ENCODE assay signal across 24 cellular contexts in the genomic region with DNA sequence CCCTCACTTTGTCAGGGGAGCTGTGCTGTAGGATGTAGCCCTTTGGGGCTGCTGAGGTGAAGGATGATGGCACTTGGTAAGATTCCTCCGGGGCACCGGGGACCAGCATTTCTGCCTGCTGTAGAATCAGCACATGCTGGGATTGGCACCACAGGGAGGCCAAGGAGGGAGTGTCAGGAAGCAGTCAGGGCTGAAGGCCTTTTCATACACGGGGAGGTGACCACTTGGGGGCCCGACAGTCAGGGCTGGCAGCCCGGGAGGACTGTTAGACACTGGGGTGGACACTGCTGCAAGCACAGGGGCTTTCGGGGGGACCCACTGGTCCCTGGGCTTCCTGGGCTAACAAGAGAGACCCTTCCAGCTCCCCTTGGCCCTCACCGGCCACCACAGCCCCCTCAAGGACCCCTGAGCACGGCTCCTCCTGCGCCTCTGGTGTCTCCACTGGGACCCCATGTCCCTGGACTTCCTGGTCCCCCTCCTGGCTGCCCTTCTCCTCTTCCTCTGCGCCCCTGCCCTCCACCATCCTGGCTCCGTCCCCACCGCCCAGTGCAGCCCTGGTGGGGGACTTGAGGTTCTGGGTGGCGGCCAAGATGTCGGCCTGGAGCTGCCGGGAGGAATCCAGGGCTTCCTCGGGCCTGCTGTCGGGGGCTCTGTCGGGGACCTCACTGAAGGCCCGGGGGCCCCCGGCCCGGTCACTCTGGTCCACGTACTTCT. TPM values are rescaled to one million over a fixed set of nuclear protein-coding genes. Genes with fewer than 3 reads are reported as not detected.
A peak's percentile ranks its signal among the peaks of the same experiment; 100 is the strongest.
DNase-seq lines count a peak whose midpoint lies in the region; ATAC-seq and TF ChIP-seq lines count a peak whose summit lies in the region.
"Had no signal": no experiment of that assay in that cellular context is flagged by ENCODE, and none has a peak within 500 bp of the region (broad histone marks: within the 10 kb centered on the region; RNA-seq: fewer than 3 reads in every experiment).

No MANE protein-coding gene starts in this region.

- no peaks in the 10 kb centered on the region for H3K36me3 Mint-ChIP-seq in nephron progenitor cell (ENCODE audit: low read depth)
- no peaks in the 10 kb centered on the region for H3K36me3 Mint-ChIP-seq in naive thymus-derived CD4-positive, alpha-beta T cell

- H2AK9ac ChIP-seq in IMR-90 (replicated peaks; ENCODE audit: low read depth, low read length, poor library complexity): no peak overlapping the region

- peak overlapping the region; percentile 17; the same call in 1 of the 2 replicates for H3K4ac ChIP-seq in IMR-90 (ENCODE audit: low read depth, low read length)

- H3K27me3 ChIP-seq in IMR-90 (ENCODE audit: control insufficient read depth, insufficient read depth, low read length) (peaks cover 5% of the 10 kb centered on the region), adipocyte (replicated peaks; ENCODE audit: control insufficient read depth, insufficient read depth, low read length) (no peaks in the 10 kb centered on the region), spleen (replicated peaks in 1 of 7) (no peaks in the 10 kb centered on the region)
- H3K27me3 ChIP-seq in naive thymus-derived CD4-positive, alpha-beta T cell (ENCODE audit: control insufficient read depth in 2 of 2, insufficient read depth in 2 of 2, low read length in 2 of 2): no peaks in the 10 kb centered on the region
- H3K27me3 ChIP-seq: BLaER1 treated with 17β-estradiol and CSF1 and Interleukin-3, amounts not matched to agents 10 nM and 100 nM; MG63 had no signal

- TF ChIP-seq POLR2A in IMR-90 (IDR thresholded peaks at IDR 0.05; ENCODE audit: low read depth, low read length) (no peak), spleen (IDR thresholded peaks at IDR 0.05) (no peak)

- no peaks in the 10 kb centered on the region for H3K27me3 Mint-ChIP-seq in nephron progenitor cell (ENCODE audit: low read depth, poor library complexity)
- H3K27me3 Mint-ChIP-seq in naive thymus-derived CD4-positive, alpha-beta T cell: no peaks in the 10 kb centered on the region
- H3K27me3 Mint-ChIP-seq: CD4-positive, alpha-beta T cell had no signal

- H3K9me3 ChIP-seq in IMR-90 (ENCODE audit: control insufficient read depth, insufficient read depth, low read length) (no peaks in the 10 kb centered on the region), adipocyte (ENCODE audit: control insufficient read depth, low read length) (no peaks in the 10 kb centered on the region), spleen (no peaks in the 10 kb centered on the region)
- H3K9me3 ChIP-seq in naive thymus-derived CD4-positive, alpha-beta T cell (ENCODE audit: control insufficient read depth in 2 of 3, low read length in 3 of 3): no peaks in the 10 kb centered on the region
- H3K9me3 ChIP-seq: A549; BLaER1 treated with 17β-estradiol and CSF1 and Interleukin-3, amounts not matched to agents 10 nM and 100 nM; MG63 had no signal

- 76% methylated on average over 10 of the region's 22 CpGs; no CpG with 5 or more reads in 1 of the 2 experiments for WGBS in IMR-90 (ENCODE audit: extremely low coverage in 2 of 2, insufficient read length in 1 of 2), 2 experiments
- WGBS in spleen, 5 donors: 85 to 92% (median 87%) methylated on average over 20 to 22 of the region's 22 CpGs

- dilution Hi-C loops in IMR-90 (cut with HindIII; ENCODE audit: low sequenced_read_pairs, unreplicated experiment): no loop called here

- H3K4me1 ChIP-seq in IMR-90 (ENCODE audit: control insufficient read depth, insufficient read depth, low read length) (peaks cover 8% of the 10 kb centered on the region; the same call in 1 of the 2 replicates), adipocyte (ENCODE audit: control insufficient read depth, insufficient read depth, low read length) (peaks cover 49% of the 10 kb centered on the region), spleen (peaks cover 0 to under 1% (median 0%) of the 10 kb centered on the region in 6 donors)
- no peaks in the 10 kb centered on the region for H3K4me1 ChIP-seq in naive thymus-derived CD4-positive, alpha-beta T cell (ENCODE audit: control insufficient read depth in 2 of 2, insufficient read depth in 2 of 2, low read length in 2 of 2)
- H3K4me1 ChIP-seq: A549 had no signal

- CTCF ChIA-PET in IMR-90 (lab: Yijun Ruan, JAX): no interaction called here
- CTCF ChIA-PET in naive thymus-derived CD4-positive, alpha-beta T cell (lab: Charles Lee): no interaction called here

- H3K36me3 ChIP-seq in IMR-90 (ENCODE audit: control insufficient read depth, insufficient read depth, low read length): peaks cover 2% of the 10 kb centered on the region; the same call in 1 of the 2 replicates
- peaks cover 36% of the 10 kb centered on the region for H3K36me3 ChIP-seq in adipocyte (ENCODE audit: control insufficient read depth, insufficient read depth, low read length, severe bottlenecking)
- H3K36me3 ChIP-seq in spleen: peaks cover 0 to 6% (median 0%) of the 10 kb centered on the region in 6 donors
- no peaks in the 10 kb centered on the region for H3K36me3 ChIP-seq in naive thymus-derived CD4-positive, alpha-beta T cell (ENCODE audit: control insufficient read depth in 2 of 3, insufficient read depth in 3 of 3, low read length in 3 of 3)
- H3K36me3 ChIP-seq: BLaER1 treated with 17β-estradiol and CSF1 and Interleukin-3, amounts not matched to agents 10 nM and 100 nM had no signal

- no peak overlapping the region for H2AK5ac ChIP-seq in IMR-90 (ENCODE audit: low read depth, low read length)

- H3K9ac ChIP-seq in IMR-90 (ENCODE audit: low read depth, low read length): no peak overlapping the region
- H3K9ac ChIP-seq in adipocyte (ENCODE audit: low read length): peak overlapping the region; percentile 75
- H3K9ac ChIP-seq: BLaER1 treated with 17β-estradiol and CSF1 and Interleukin-3, amounts not matched to agents 10 nM and 100 nM; GM23248 had no signal

- H4K20me1 ChIP-seq in IMR-90 (ENCODE audit: insufficient read depth, low read length): no peaks in the 10 kb centered on the region
- H4K20me1 ChIP-seq: BLaER1 treated with 17β-estradiol and CSF1 and Interleukin-3, amounts not matched to agents 10 nM and 100 nM had no signal

- H2BK15ac ChIP-seq in IMR-90 (ENCODE audit: low read depth, low read length): no peak overlapping the region

- peaks cover 7% of the 10 kb centered on the region; the same call in 1 of the 2 replicates for H3K9me1 ChIP-seq in IMR-90 (ENCODE audit: insufficient read depth, low read length)

- peaks cover 34% of the 10 kb centered on the region for H3K4me1 Mint-ChIP-seq in nephron progenitor cell
- peaks cover 0 to 1% (median 0%) of the 10 kb centered on the region in 7 donors for H3K4me1 Mint-ChIP-seq in naive thymus-derived CD4-positive, alpha-beta T cell

- no peak overlapping the region for H3K23ac ChIP-seq in IMR-90 (ENCODE audit: low read depth, low read length)

- H4K5ac ChIP-seq in IMR-90 (ENCODE audit: low read depth, low read length): no peak overlapping the region

- intact Hi-C loops in IMR-90 (cut with micrococcal nuclease) (no loop called here), spleen (cut with DNase I; ENCODE audit: low total_unique reads) (no loop called here)
- intact Hi-C loops in naive thymus-derived CD4-positive, alpha-beta T cell (cut with micrococcal nuclease): no loop called here

- H3K4me3 Mint-ChIP-seq in nephron progenitor cell: no peak overlapping the region
- no peak overlapping the region for H3K4me3 Mint-ChIP-seq in naive thymus-derived CD4-positive, alpha-beta T cell
- H3K4me3 Mint-ChIP-seq: CD4-positive, alpha-beta T cell; H9; HFFc6 had no signal

- ATAC-seq in IMR-90 (ENCODE audit: low read depth): no peak
- ATAC-seq in naive thymus-derived CD4-positive, alpha-beta T cell: no peak
- ATAC-seq in HG03457 (IDR thresholded peaks at IDR 0.05; ENCODE audit: unreplicated experiment): no peak
- ATAC-seq: A549 had no signal

- H3K27ac ChIP-seq in IMR-90 (ENCODE audit: insufficient read depth, low read length) (no peak overlapping the region), spleen (no peak overlapping the region)
- no peak overlapping the region for H3K27ac ChIP-seq in naive thymus-derived CD4-positive, alpha-beta T cell (ENCODE audit: low read depth, low read length)
- H3K27ac ChIP-seq: A549, GM23248, HL-60, RWPE1 had no signal

- peak overlapping the region; percentile 81 for H3K27ac Mint-ChIP-seq in nephron progenitor cell
- H3K27ac Mint-ChIP-seq in naive thymus-derived CD4-positive, alpha-beta T cell: no peak overlapping the region
- H3K27ac Mint-ChIP-seq: CD4-positive, alpha-beta T cell; HFFc6 had no signal

- H3K79me1 ChIP-seq in IMR-90 (ENCODE audit: low read depth in 1 of 2, low read length in 2 of 2): peaks cover 0 to 7% of the 10 kb centered on the region in 2 experiments; a peak in 2 of 4 replicates

- no peak overlapping the region for H4K91ac ChIP-seq in IMR-90 (ENCODE audit: insufficient read depth, low read depth, low read length)

- H3K9me3 Mint-ChIP-seq in nephron progenitor cell: no peaks in the 10 kb centered on the region
- H3K9me3 Mint-ChIP-seq in naive thymus-derived CD4-positive, alpha-beta T cell: no peaks in the 10 kb centered on the region
- H3K9me3 Mint-ChIP-seq: CD4-positive, alpha-beta T cell; H9; HFFc6 had no signal

- no peak overlapping the region for H4K8ac ChIP-seq in IMR-90 (ENCODE audit: low read depth in 2 of 2, low read length in 2 of 2)

- H2BK20ac ChIP-seq in IMR-90 (ENCODE audit: low read depth, low read length): no peak overlapping the region

- TF ChIP-seq RAD21 in IMR-90 (IDR thresholded peaks at IDR 0.05; ENCODE audit: low read length): no peak

- POLR2A ChIA-PET in IMR-90 (lab: Charles Lee; ENCODE audit: unreplicated experiment): no interaction called here
- POLR2A ChIA-PET in naive thymus-derived CD4-positive, alpha-beta T cell (lab: Charles Lee): no interaction called here

- no peak for TF ChIP-seq CTCF in IMR-90 (conservative IDR thresholded peaks at IDR 0.05; ENCODE audit: low read depth, low read length)
- no peak for TF ChIP-seq CTCF in nephron progenitor cell (IDR thresholded peaks at IDR 0.05)
- TF ChIP-seq CTCF in spleen (IDR thresholded peaks at IDR 0.05 in 8 of 11, conservative IDR thresholded peaks at IDR 0.05 in 3 of 11): no peak

- H3K4me3 ChIP-seq in IMR-90 (ENCODE audit: insufficient read depth, low read depth, low read length) (no peak overlapping the region), adipocyte (ENCODE audit: low read length) (no peak overlapping the region), spleen (no peak overlapping the region)
- no peak overlapping the region for H3K4me3 ChIP-seq in naive thymus-derived CD4-positive, alpha-beta T cell (ENCODE audit: low read length)
- H3K4me3 ChIP-seq: A549; BLaER1 treated with 17β-estradiol and CSF1 and Interleukin-3, amounts not matched to agents 10 nM and 100 nM; GM23248; MG63 had no signal

- H3K14ac ChIP-seq in IMR-90 (replicated peaks; ENCODE audit: low read depth, low read length): no peak overlapping the region

- H3K4me2 ChIP-seq in IMR-90 (ENCODE audit: low read depth, low read length): no peak overlapping the region
- H3K4me2 ChIP-seq: A549; BLaER1 treated with 17β-estradiol and CSF1 and Interleukin-3, amounts not matched to agents 10 nM and 100 nM had no signal

- no peak overlapping the region for H2BK120ac ChIP-seq in IMR-90 (ENCODE audit: low read depth, low read length)

- BruUV-seq in IMR-90 (replicated peaks; lab: Mats Ljungman, UMichigan): no TSS peak

- no peak overlapping the region for H3K18ac ChIP-seq in IMR-90 (ENCODE audit: low read depth, low read length)

- in situ Hi-C loops in IMR-90 (cut with MboI; ENCODE audit: low sequenced_read_pairs): no loop called here

- no peak overlapping the region for H2BK5ac ChIP-seq in IMR-90 (ENCODE audit: low read depth, low read length, poor library complexity, severe bottlenecking)

- H3K56ac ChIP-seq in IMR-90 (ENCODE audit: extremely low read depth, insufficient read depth, low read length): no peak overlapping the region

- DNase-seq in IMR-90 (no peak), adipocyte (ENCODE audit: low read depth) (no peak), nephron progenitor cell (no peak), spleen (peak; percentile 67), NCI-H524 (lab: John Stamatoyannopoulos, UW) (no peak)
- DNase-seq in naive thymus-derived CD4-positive, alpha-beta T cell: no peak
- DNase-seq: AML-193; CD4-positive, alpha-beta T cell; DMS53; GM23248; H9; HFFc6; KG1; MG63; NCI-H2029; NCI-H446; NCI-H526; SHP77 had no signal

- H2AFZ ChIP-seq in IMR-90 (replicated peaks; ENCODE audit: low read length, poor library complexity): no peak overlapping the region
- H2AFZ ChIP-seq: GM23248 had no signal

RNA-seq across cellular contexts. Expression of gene TMEM119, which starts 6.5 kb away (rescaled TPM):
- total RNA-seq in IMR-90 (2012; rRNA removed): 6.7 and 8.1 TPM in 2 replicates
- 8.4 and 9.2 TPM in 2 replicates for polyA plus RNA-seq in IMR-90 (2012; rRNA removed)
- 9.3 and 21.4 TPM in 2 replicates for polyA plus RNA-seq in IMR-90 (2012; cell fraction: cytosol; rRNA removed)
- polyA plus RNA-seq in IMR-90 (2012; cell fraction: nucleus; rRNA removed; ENCODE audit: low replicate concordance): 4.5 and 5.0 TPM in 2 replicates
- total RNA-seq in spleen: 10 to 100 TPM in 5 of 7 donors, 1 to 10 TPM in 2; 8.8 to 23.8 (median 14.1) TPM
- 10 to 100 TPM; 17.7 to 50.0 (median 34.8) TPM for polyA plus RNA-seq in spleen
- 1 to 10 TPM in 2 of 5 experiments, under 1 TPM in 2, not detected in 1; 0.27 to 1.6 (median 0.81) TPM for total RNA-seq in naive thymus-derived CD4-positive, alpha-beta T cell
- polyA plus RNA-seq in naive thymus-derived CD4-positive, alpha-beta T cell: under 1 TPM; 0.13 to 0.59 TPM
- total RNA-seq: H9, SK-MEL-5 had no signal
- polyA plus RNA-seq: A549 had no signal

RNA-seq across cellular contexts. Expression of gene ISCU, which starts 29.0 kb away (rescaled TPM):
- total RNA-seq in IMR-90 (2012; rRNA removed) (52.7 and 58.3 TPM in 2 replicates), spleen (100 to 1,000 TPM in 6 of 7 donors, 10 to 100 TPM in 1; 98.9 to 220 (median 144) TPM)
- polyA plus RNA-seq in IMR-90 (2012; rRNA removed) (77.9 and 87.2 TPM in 2 replicates), spleen (100 to 1,000 TPM; 182 to 204 (median 187) TPM)
- 38.1 and 73.2 TPM in 2 replicates for polyA plus RNA-seq in IMR-90 (2012; cell fraction: cytosol; rRNA removed)
- 37.4 and 201 TPM in 2 replicates for polyA plus RNA-seq in IMR-90 (2012; cell fraction: nucleus; rRNA removed; ENCODE audit: low replicate concordance)
- total RNA-seq in naive thymus-derived CD4-positive, alpha-beta T cell: 100 to 1,000 TPM in 4 of 5 experiments, 10 to 100 TPM in 1; 51.7 to 212 (median 191) TPM
- 100 to 1,000 TPM; 325 to 401 TPM for polyA plus RNA-seq in naive thymus-derived CD4-positive, alpha-beta T cell

RNA-seq across cellular contexts. Expression of gene SART3, which starts 30.5 kb away (rescaled TPM):
- total RNA-seq in IMR-90 (2012; rRNA removed) (37.8 and 61.7 TPM in 2 replicates), spleen (100 to 1,000 TPM in 1 of 7 donors, 10 to 100 TPM in 6; 61.4 to 118 (median 72.1) TPM)
- polyA plus RNA-seq in IMR-90 (2012; rRNA removed) (19.8 and 22.6 TPM in 2 replicates), spleen (10 to 100 TPM; 13.1 to 19.8 (median 14.6) TPM)
- 11.8 and 12.7 TPM in 2 replicates for polyA plus RNA-seq in IMR-90 (2012; cell fraction: cytosol; rRNA removed)
- polyA plus RNA-seq in IMR-90 (2012; cell fraction: nucleus; rRNA removed; ENCODE audit: low replicate concordance): 18.0 and 42.4 TPM in 2 replicates
- total RNA-seq in naive thymus-derived CD4-positive, alpha-beta T cell: 10 to 100 TPM; 80.0 to 99.3 (median 87.6) TPM
- polyA plus RNA-seq in naive thymus-derived CD4-positive, alpha-beta T cell: 10 to 100 TPM; 34.3 to 49.2 TPM

RNA-seq across cellular contexts. Expression of gene SELPLG, which starts 42.3 kb away (rescaled TPM):
- total RNA-seq in IMR-90 (2012; rRNA removed) (2.8 and 3.2 TPM in 2 replicates), spleen (100 to 1,000 TPM in 3 of 7 donors, 10 to 100 TPM in 4; 68.4 to 220 (median 91.7) TPM)
- polyA plus RNA-seq in IMR-90 (2012; rRNA removed) (10.8 and 13.9 TPM in 2 replicates), spleen (10 to 100 TPM; 23.6 to 30.9 (median 23.7) TPM)
- 7.9 and 13.9 TPM in 2 replicates for polyA plus RNA-seq in IMR-90 (2012; cell fraction: cytosol; rRNA removed)
- polyA plus RNA-seq in IMR-90 (2012; cell fraction: nucleus; rRNA removed; ENCODE audit: low replicate concordance): 29.8 and 69.7 TPM in 2 replicates
- total RNA-seq in naive thymus-derived CD4-positive, alpha-beta T cell: 100 to 1,000 TPM in 4 of 5 experiments, 10 to 100 TPM in 1; 54.3 to 217 (median 154) TPM
- polyA plus RNA-seq in naive thymus-derived CD4-positive, alpha-beta T cell: 100 to 1,000 TPM; 530 to 831 TPM
